ENCODE assay signal across 15 cellular contexts in the genomic region with DNA sequence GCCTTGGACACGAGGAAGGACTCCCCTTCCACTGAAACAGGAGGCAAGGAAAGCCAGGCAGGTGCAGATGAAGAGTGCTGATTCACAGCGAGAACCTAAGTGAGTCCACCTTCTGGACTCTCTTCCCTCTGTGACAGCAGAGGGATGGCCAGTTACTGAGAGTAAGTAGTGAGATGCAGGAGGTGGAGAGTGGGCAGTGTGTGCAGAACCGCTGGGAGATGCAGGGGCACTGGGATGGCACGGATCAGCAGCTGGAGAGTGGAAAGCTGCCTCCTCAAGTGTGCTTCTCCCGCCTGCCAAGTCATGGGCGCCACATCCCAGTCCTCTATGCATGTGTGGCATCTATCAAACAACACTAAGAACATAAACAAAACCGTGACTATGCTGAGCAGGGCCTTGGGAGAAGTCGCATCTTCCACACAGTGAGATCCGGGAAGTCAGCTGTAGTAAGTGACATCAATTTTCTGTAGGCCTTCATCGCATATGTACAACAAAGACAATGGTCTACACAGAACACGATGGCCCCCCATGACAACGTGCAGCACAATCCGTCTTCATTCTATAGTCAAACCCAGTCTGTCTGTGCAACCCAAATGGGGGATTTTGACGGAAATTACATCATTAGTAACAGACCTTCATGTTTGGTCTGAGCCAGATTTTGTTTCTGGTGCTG.
DNase-seq lines count a peak whose midpoint lies in the region; ATAC-seq and TF ChIP-seq lines count a peak whose summit lies in the region.
"Had no signal": no experiment of that assay in that cellular context is flagged by ENCODE, and none has a peak within 500 bp of the region (broad histone marks: within the 10 kb centered on the region; RNA-seq: fewer than 3 reads in every experiment).

No MANE protein-coding gene starts in this region.

- peak overlapping the region in 1 of 2 donors; percentile 44 for H3K27ac ChIP-seq in ascending aorta

- peaks cover 0 to 6% of the 10 kb centered on the region in 2 donors for H3K4me1 ChIP-seq in ascending aorta

- no peaks in the 10 kb centered on the region for H3K9me3 ChIP-seq in ascending aorta
- H3K9me3 ChIP-seq: transverse colon had no signal

- H3K4me3 Mint-ChIP-seq in activated T-helper 17 cell treated with anti-CD3 and anti-CD28 coated beads, Interleukin-2, amount 50 U/mL, for 72 hours: no peak overlapping the region
- no peak overlapping the region for H3K4me3 Mint-ChIP-seq in progenitor cell of endocrine pancreas (ENCODE audit: low read depth)
- H3K4me3 Mint-ChIP-seq: nephron progenitor cell had no signal

- H3K4me3 ChIP-seq in ascending aorta: no peak overlapping the region
- H3K4me3 ChIP-seq: transverse colon had no signal

- H3K9me3 Mint-ChIP-seq in activated T-helper 17 cell treated with anti-CD3 and anti-CD28 coated beads, Interleukin-2, amount 50 U/mL, for 72 hours: no peaks in the 10 kb centered on the region
- H3K9me3 Mint-ChIP-seq in progenitor cell of endocrine pancreas (ENCODE audit: low read depth): no peaks in the 10 kb centered on the region

- TF ChIP-seq CTCF in ascending aorta (IDR thresholded peaks at IDR 0.05) (no peak), progenitor cell of endocrine pancreas (IDR thresholded peaks at IDR 0.05; ENCODE audit: unreplicated experiment) (no peak)

- DNase-seq in activated CD4-positive, CD25-positive, alpha-beta regulatory T cell treated with anti-CD3 and anti-CD28 coated beads, Interleukin-2, amount 50 U/mL, for 72 hours: no peak
- peak; percentile 8 for DNase-seq in pons (ENCODE audit: low spot score)
- DNase-seq in ascending aorta (ENCODE audit: low spot score in 2 of 2): no peak
- DNase-seq in progenitor cell of endocrine pancreas (ENCODE audit: low spot score, unreplicated experiment): no peak
- DNase-seq: 8988T; activated CD8-positive, alpha-beta memory T cell treated with anti-CD3 and anti-CD28 coated beads, Interleukin-2, amount 50 U/mL, for 48 hours; GOT3; islet precursor cell; nephron progenitor cell; OCI-M1; transverse colon had no signal

- H3K36me3 Mint-ChIP-seq in activated T-helper 17 cell treated with anti-CD3 and anti-CD28 coated beads, Interleukin-2, amount 50 U/mL, for 72 hours (ENCODE audit: low read depth): peaks cover 20% of the 10 kb centered on the region
- H3K36me3 Mint-ChIP-seq in progenitor cell of endocrine pancreas (ENCODE audit: insufficient read depth): no peaks in the 10 kb centered on the region

- no peaks in the 10 kb centered on the region for H3K27me3 Mint-ChIP-seq in activated T-helper 17 cell treated with anti-CD3 and anti-CD28 coated beads, Interleukin-2, amount 50 U/mL, for 72 hours
- no peaks in the 10 kb centered on the region for H3K27me3 Mint-ChIP-seq in progenitor cell of endocrine pancreas

- peaks cover 0 to 16% of the 10 kb centered on the region in 2 donors for H3K36me3 ChIP-seq in ascending aorta
- H3K36me3 ChIP-seq: transverse colon had no signal

- H3K4me1 Mint-ChIP-seq in activated T-helper 17 cell treated with anti-CD3 and anti-CD28 coated beads, Interleukin-2, amount 50 U/mL, for 72 hours: peaks cover 39% of the 10 kb centered on the region
- no peaks in the 10 kb centered on the region for H3K4me1 Mint-ChIP-seq in progenitor cell of endocrine pancreas (ENCODE audit: low read depth)

- no peaks in the 10 kb centered on the region for H3K27me3 ChIP-seq in ascending aorta
- H3K27me3 ChIP-seq: transverse colon had no signal

- intact Hi-C loops in ascending aorta (cut with DNase I): no loop called here

- ATAC-seq in activated CD4-positive, CD25-positive, alpha-beta regulatory T cell treated with anti-CD3 and anti-CD28 coated beads, Interleukin-2, amount 50 U/mL, for 24 hours: peak; percentile 26 to 31
- ATAC-seq in GM19035 (IDR thresholded peaks at IDR 0.05; ENCODE audit: unreplicated experiment) (peak; percentile 36), GM18519 (IDR thresholded peaks at IDR 0.05; ENCODE audit: low FRiP score, unreplicated experiment) (no peak)
- peak; percentile 40 for ATAC-seq in activated T-helper 17 cell treated with anti-CD3 and anti-CD28 coated beads, Interleukin-2, amount 50 U/mL, for 72 hours (replicated peaks)

- H3K27ac Mint-ChIP-seq in activated T-helper 17 cell treated with anti-CD3 and anti-CD28 coated beads, Interleukin-2, amount 50 U/mL, for 72 hours: no peak overlapping the region
- H3K27ac Mint-ChIP-seq in progenitor cell of endocrine pancreas: no peak overlapping the region
- H3K27ac Mint-ChIP-seq: nephron progenitor cell had no signal
